Comparison of ENCODE assay signal across 8 cellular contexts in the genomic region with DNA sequence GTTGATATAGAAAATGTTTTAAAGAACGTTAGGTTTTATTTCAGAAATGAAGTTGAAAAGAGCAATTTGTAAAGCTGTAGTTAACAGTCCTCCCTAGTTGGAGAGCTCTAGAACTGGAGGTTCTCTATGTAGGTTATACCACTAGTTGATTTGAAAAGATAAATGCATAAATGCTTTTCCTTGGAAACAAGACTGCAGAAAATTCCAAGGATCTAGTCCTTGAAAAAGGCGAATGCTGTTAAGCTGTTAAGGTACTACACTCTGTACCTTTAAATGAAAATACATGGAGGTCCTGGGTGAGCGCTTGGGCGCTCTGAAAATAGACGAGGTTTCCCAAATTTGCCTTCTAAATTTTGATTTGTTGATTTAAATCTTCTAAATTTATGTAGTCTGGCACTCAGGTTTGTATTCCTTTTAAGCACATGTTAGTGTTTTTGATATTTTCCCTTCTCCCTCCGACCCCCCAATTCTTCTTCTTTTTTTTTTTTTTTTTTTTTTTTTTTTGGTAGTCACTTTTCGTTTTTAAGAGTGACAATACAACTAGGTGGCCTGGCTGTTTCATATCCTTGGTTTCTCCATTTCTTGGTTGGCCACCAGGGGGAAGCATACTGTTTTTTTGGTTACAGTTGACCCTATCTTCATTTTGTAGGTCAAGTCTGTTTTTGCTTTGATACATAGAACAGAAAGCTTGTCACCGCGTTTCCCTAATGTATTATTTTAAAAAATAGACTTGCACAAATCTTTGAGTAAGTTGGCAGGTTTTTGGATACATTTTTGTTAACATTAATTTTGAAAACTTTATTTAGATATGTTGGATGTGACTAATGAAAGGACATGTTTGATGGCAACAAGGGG. TPM values are rescaled to one million over a fixed set of nuclear protein-coding genes. Genes with fewer than 3 reads are reported as not detected.
DNase-seq lines count a peak whose midpoint lies in the region; ATAC-seq lines count a peak whose summit lies in the region.

No MANE protein-coding gene starts in this region.

- peaks cover 16 to 20% of the 10 kb centered on the region in 2 donors for H3K4me1 ChIP-seq in duodenal mucosa (ENCODE audit: control insufficient read depth in 1 of 2, insufficient read depth in 2 of 2, low read length in 2 of 2)

- no peaks in the 10 kb centered on the region for H3K27me3 ChIP-seq in duodenal mucosa (ENCODE audit: control insufficient read depth in 1 of 2, insufficient read depth in 2 of 2, low read length in 2 of 2)

- H3K36me3 ChIP-seq in duodenal mucosa (ENCODE audit: control insufficient read depth in 1 of 2, insufficient read depth in 2 of 2, low read length in 2 of 2), result peaks cover 6 to 7% of the 10 kb centered on the region in 2 donors

- H3K9ac ChIP-seq in duodenal mucosa (ENCODE audit: low read depth in 1 of 2, low read length in 2 of 2), result peak overlapping the region; percentile 70 to 87

- peak overlapping the region; percentile 78 for H3K27ac ChIP-seq in duodenal mucosa (ENCODE audit: low read depth, low read length)

- DNase-seq in GF-D8 (lab: John Stamatoyannopoulos, UW) (peak; percentile 44), NCI-H526 (lab: John Stamatoyannopoulos, UW) (peak; percentile 66 to 88), lung microvascular endothelial cell (ENCODE audit: low read depth in 2 of 2) (peak; percentile 76 to 78)
- peak; percentile 80 for DNase-seq in activated CD4-positive, alpha-beta T cell treated with anti-CD3 and anti-CD28 coated beads for 48 hours
- DNase-seq in stimulated activated CD8-positive, alpha-beta memory T cell treated with anti-CD3 and anti-CD28 coated beads, Interleukin-15, amount 100 ng/mL, for 48 hours (ENCODE audit: low read depth in 2 of 2), result peak; percentile 34 to 40

- peak overlapping the region; percentile 71 to 90 for H3K4me3 ChIP-seq in duodenal mucosa (ENCODE audit: low read depth in 1 of 2, low read length in 2 of 2)

- no peaks in the 10 kb centered on the region for H3K9me3 ChIP-seq in duodenal mucosa (ENCODE audit: control insufficient read depth in 1 of 2, low read length in 2 of 2)

- ATAC-seq in HG03342 (IDR thresholded peaks at IDR 0.05; ENCODE audit: unreplicated experiment), result peak; percentile 42
- no peak for ATAC-seq in GM21515 (IDR thresholded peaks at IDR 0.05; ENCODE audit: unreplicated experiment)

RNA-seq across cellular contexts. Expression of a gene that starts 2.7 kb away (rescaled TPM):
- 0.20 and 0.87 TPM in 2 replicates for total RNA-seq in lung microvascular endothelial cell

RNA-seq across cellular contexts. Expression of a gene that starts 34.2 kb away (rescaled TPM):
- total RNA-seq in lung microvascular endothelial cell, result 0.22 and 0.40 TPM in 2 replicates
